In the genomic region with DNA sequence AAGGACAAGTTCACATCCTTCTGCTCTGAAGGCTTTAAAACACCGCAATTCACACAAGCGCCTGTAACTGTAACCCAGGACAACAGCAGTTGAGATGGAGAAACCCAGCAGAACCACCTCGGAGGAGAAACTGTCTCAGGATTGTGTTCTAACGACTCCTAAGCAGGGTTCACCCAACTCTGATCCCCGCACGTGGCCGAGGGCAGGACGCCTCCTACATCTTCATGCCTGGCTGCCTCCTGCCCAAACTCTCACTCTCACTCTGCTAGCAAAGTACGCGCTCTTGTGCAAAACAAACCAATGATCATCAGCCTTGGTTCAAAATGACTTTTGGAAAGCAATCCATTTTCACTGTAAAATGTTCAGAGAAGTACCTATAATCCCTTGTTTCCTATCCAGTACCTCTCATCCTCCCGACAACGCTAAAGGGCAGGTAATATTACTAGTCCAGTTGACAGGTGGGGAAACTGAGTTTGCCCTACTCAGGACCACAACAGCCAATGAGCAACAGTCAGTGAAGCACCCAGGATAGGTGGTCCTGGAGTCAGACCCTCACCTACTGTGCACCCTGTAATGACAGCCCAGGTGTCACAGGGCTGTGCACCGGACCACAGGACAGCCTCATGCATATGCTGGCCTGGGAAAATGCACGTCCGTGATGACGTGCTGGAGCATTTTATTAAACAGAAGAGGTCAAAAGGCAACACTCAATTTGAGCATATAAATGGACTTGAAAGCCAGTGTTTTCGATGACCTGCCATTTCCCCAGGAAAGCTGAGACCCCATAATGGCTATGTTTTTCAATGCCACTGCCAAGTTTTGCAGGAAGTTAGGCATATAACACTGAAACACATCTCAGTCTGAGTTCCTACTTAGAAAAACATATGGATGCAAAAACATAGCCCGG, we compare ENCODE assay signal across 8 cellular contexts. TPM values are rescaled to one million over a fixed set of nuclear protein-coding genes. Genes with fewer than 3 reads are reported as not detected.
DNase-seq lines count a peak whose midpoint lies in the region; ATAC-seq and TF ChIP-seq lines count a peak whose summit lies in the region.

No MANE protein-coding gene starts in this region.

- H3K27ac Mint-ChIP-seq in Calu3 (ENCODE audit: unreplicated experiment) = peak overlapping the region; percentile 66
- peak overlapping the region; percentile 71; the same call in 1 of the 2 replicates for H3K27ac Mint-ChIP-seq in HFFc6

- H2BK120ac ChIP-seq in mesendoderm (ENCODE audit: low read depth, low read length) = no peak overlapping the region

- peaks cover 26% of the 10 kb centered on the region for H3K79me2 ChIP-seq in mesendoderm (ENCODE audit: control insufficient read depth, insufficient read depth, low read length)

- H3K56ac ChIP-seq in mesendoderm (ENCODE audit: low read length) = no peak overlapping the region

- H3K9me3 ChIP-seq in ascending aorta = no peaks in the 10 kb centered on the region

- H3K4me3 ChIP-seq in ascending aorta (no peak overlapping the region), mesendoderm (ENCODE audit: low read length) (no peak overlapping the region)

- no CpG with 5 or more reads among the region's 18 CpGs for WGBS in mesendoderm (ENCODE audit: extremely low coverage, insufficient coverage, low lambda C conversion rate)

- H4K5ac ChIP-seq in mesendoderm (ENCODE audit: low read length) = no peak overlapping the region

- H3K27me3 ChIP-seq in ascending aorta (no peaks in the 10 kb centered on the region), mesendoderm (ENCODE audit: insufficient read depth, low read length, poor library complexity) (no peaks in the 10 kb centered on the region)

- H3K4me1 Mint-ChIP-seq in Calu3 (ENCODE audit: low read depth, unreplicated experiment) (peaks cover 26% of the 10 kb centered on the region), HFFc6 (ENCODE audit: low read depth) (peaks cover 53% of the 10 kb centered on the region)

- no peak overlapping the region for H2BK5ac ChIP-seq in mesendoderm (ENCODE audit: low read length)

- DNase-seq in Calu3 = no peak
- no peak for DNase-seq in HFFc6
- no peak for DNase-seq in ascending aorta (ENCODE audit: low spot score in 2 of 2)
- DNase-seq in mesendoderm = no peak
- DNase-seq in DMS 273 treated with DMSO at 0.1 percent for 48 hours (lab: John Stamatoyannopoulos, UW) = no peak
- no peak for DNase-seq in NCI-H1417 treated with DMSO at 0.1 percent for 48 hours (lab: John Stamatoyannopoulos, UW)
- DNase-seq in activated CD4-positive, alpha-beta T cell treated with anti-CD3 and anti-CD28 coated beads for 1 hour = no peak

- peak overlapping the region; percentile 52 for H3K4me3 Mint-ChIP-seq in Calu3 (ENCODE audit: low read depth, unreplicated experiment)
- peak overlapping the region; percentile 40 for H3K4me3 Mint-ChIP-seq in HFFc6

- no peak overlapping the region for H3K4ac ChIP-seq in mesendoderm (ENCODE audit: low read depth, low read length)

- H4K8ac ChIP-seq in mesendoderm (ENCODE audit: low read depth, low read length) = no peak overlapping the region

- H3K9ac ChIP-seq in mesendoderm (ENCODE audit: low read length) = no peak overlapping the region

- H3K27me3 Mint-ChIP-seq in Calu3 (ENCODE audit: unreplicated experiment) (no peaks in the 10 kb centered on the region), HFFc6 (ENCODE audit: insufficient read depth) (peaks cover 2% of the 10 kb centered on the region; the same call in 1 of the 2 replicates)

- H3K27ac ChIP-seq in ascending aorta (peak overlapping the region; percentile 12 to 38), mesendoderm (ENCODE audit: low read depth, low read length) (no peak overlapping the region)

- no peak overlapping the region for H3K18ac ChIP-seq in mesendoderm (ENCODE audit: low read length)

- peak overlapping the region; percentile 24 for H3K23ac ChIP-seq in mesendoderm (ENCODE audit: low read length)

- no peak overlapping the region for H2AK5ac ChIP-seq in mesendoderm (ENCODE audit: low read length)

- no peak for TF ChIP-seq CTCF in Calu3 (IDR thresholded peaks at IDR 0.05; ENCODE audit: unreplicated experiment)
- TF ChIP-seq CTCF in HFFc6 (IDR thresholded peaks at IDR 0.05) = no peak
- no peak for TF ChIP-seq CTCF in ascending aorta (IDR thresholded peaks at IDR 0.05)

- no peak for ATAC-seq in GM19395 (IDR thresholded peaks at IDR 0.05; ENCODE audit: unreplicated experiment)

- H2BK15ac ChIP-seq in mesendoderm (replicated peaks; ENCODE audit: low read depth) = no peak overlapping the region

- H3K4me1 ChIP-seq in ascending aorta = peaks cover 5 to 9% of the 10 kb centered on the region in 2 donors
- H3K4me1 ChIP-seq in mesendoderm (ENCODE audit: control insufficient read depth, low read depth, low read length) = peaks cover 4% of the 10 kb centered on the region

- intact Hi-C loops in Calu3 (cut with micrococcal nuclease; ENCODE audit: unreplicated experiment) = no loop called here
- intact Hi-C loops in ascending aorta (cut with DNase I) = no loop called here

- no TSS peak for BruUV-seq in Calu3 (replicated peaks; lab: Mats Ljungman, UMichigan)

- H3K36me3 Mint-ChIP-seq in Calu3 (ENCODE audit: insufficient read depth, unreplicated experiment) (no peaks in the 10 kb centered on the region), HFFc6 (ENCODE audit: low read depth) (peaks cover 12% of the 10 kb centered on the region)

- H3K9me3 Mint-ChIP-seq in Calu3 (ENCODE audit: low read depth, unreplicated experiment) (no peaks in the 10 kb centered on the region), HFFc6 (no peaks in the 10 kb centered on the region)

- CTCF ChIA-PET in Calu3 (lab: Charles Lee) = no interaction called here

- H3K79me1 ChIP-seq in mesendoderm (ENCODE audit: low read length) = peaks cover 28% of the 10 kb centered on the region

- H3K36me3 ChIP-seq in ascending aorta = peaks cover 0 to 4% of the 10 kb centered on the region in 2 donors
- no peaks in the 10 kb centered on the region for H3K36me3 ChIP-seq in mesendoderm (ENCODE audit: control insufficient read depth, insufficient read depth, low read length)

- H3K4me2 ChIP-seq in mesendoderm (ENCODE audit: low read length) = no peak overlapping the region

RNA-seq across cellular contexts. Expression of a gene that starts 25.4 kb away (rescaled TPM):
- 24.2 and 25.6 TPM in 2 replicates for total RNA-seq in Calu3 (2022)
- total RNA-seq in HFFc6 (2021; fragmentation: NEBNext Ultra II Directional; extraction: Animal tissue kit (Norgen Biotek cat#: 25700)) = 10 to 100 TPM; 27.3 to 29.6 (median 28.4) TPM
- total RNA-seq in ascending aorta = 52.4 TPM
- 13.7 TPM for polyA plus RNA-seq in mesendoderm (2013, experiment 1 of 2)
- 13.6 TPM for polyA plus RNA-seq in mesendoderm (2013, experiment 2 of 2)

RNA-seq across cellular contexts. Expression of a gene that starts 49.6 kb away (rescaled TPM):
- total RNA-seq in Calu3 (2022) = not detected in 2 replicates
- total RNA-seq in HFFc6 (2021; fragmentation: NEBNext Ultra II Directional; extraction: Animal tissue kit (Norgen Biotek cat#: 25700)) = not detected
- not detected for total RNA-seq in ascending aorta
- 0.46 TPM for polyA plus RNA-seq in mesendoderm (2013, experiment 1 of 2)
- 0.46 TPM for polyA plus RNA-seq in mesendoderm (2013, experiment 2 of 2)

RNA-seq across cellular contexts. Expression of a gene that starts 49.8 kb away (rescaled TPM):
- total RNA-seq in Calu3 (2022) = 4.5 and 4.8 TPM in 2 replicates
- 1 to 10 TPM; 2.9 to 4.7 (median 3.7) TPM for total RNA-seq in HFFc6 (2021; fragmentation: NEBNext Ultra II Directional; extraction: Animal tissue kit (Norgen Biotek cat#: 25700))
- 5.1 TPM for total RNA-seq in ascending aorta
- polyA plus RNA-seq in mesendoderm (2013, experiment 1 of 2) = 2.4 TPM
- polyA plus RNA-seq in mesendoderm (2013, experiment 2 of 2) = 2.4 TPM
